ENCODE assay signal across 16 cellular contexts in genomic region chr9:111514967-111515366, GRCh38. TPM values are rescaled to one million over a fixed set of nuclear protein-coding genes. Genes with fewer than 3 reads are reported as not detected.
DNase-seq lines count a peak whose midpoint lies in the region; ATAC-seq, FAIRE-seq and TF ChIP-seq lines count a peak whose summit lies in the region.
"Had no signal": no experiment of that assay in that cellular context is flagged by ENCODE, and none has a peak within 500 bp of the region (broad histone marks: within the 10 kb centered on the region; RNA-seq: fewer than 3 reads in every experiment).

No MANE protein-coding gene starts in this region.

- H3K36me3 ChIP-seq in RWPE2 (ENCODE audit: low read depth): no peaks in the 10 kb centered on the region
- H3K36me3 ChIP-seq in HepG2 (replicated peaks in 1 of 2; ENCODE audit: control insufficient read depth in 1 of 2, insufficient read depth in 2 of 2, low read length in 2 of 2): no peaks in the 10 kb centered on the region
- H3K36me3 ChIP-seq: BLaER1 treated with 17β-estradiol and CSF1 and Interleukin-3, amounts not matched to agents 10 nM and 100 nM had no signal

- no peak for TF ChIP-seq CTCF in RWPE2 (IDR thresholded peaks at IDR 0.05; ENCODE audit: poor library complexity, severe bottlenecking)
- TF ChIP-seq CTCF in HepG2 (CRISPR knock-in tag; IDR thresholded peaks at IDR 0.05): no peak

- no peak for FAIRE-seq in HepG2 (lab: Jason Lieb, UNC)
- FAIRE-seq: GM18507, H54 had no signal

- no peak for DNase-seq in activated T-cell treated with anti-CD3 and anti-CD28 coated beads, Interleukin-2, amount 50 U/mL, for 72 hours
- no peak for DNase-seq in activated T-cell treated with anti-CD3 and anti-CD28 coated beads for 4 hours
- DNase-seq in RWPE2 (ENCODE audit: low spot score): no peak
- DNase-seq in epithelial cell of prostate (ENCODE audit: low read depth, low spot score): no peak
- DNase-seq in HepG2 (ENCODE audit: low spot score): no peak
- DNase-seq in stimulated activated CD4-positive, alpha-beta T cell treated with anti-CD3 and anti-CD28 coated beads, Interleukin-4, amount 100 ng/mL, for 1 hour: no peak
- DNase-seq: ACHN; Calu3; CD4-positive, CD25-positive, alpha-beta regulatory T cell; DMS 273 treated with DMSO at 0.1 percent for 48 hours; IMR-90 had no signal

- TF ChIP-seq POLR2A in HepG2 (IDR thresholded peaks at IDR 0.05; ENCODE audit: insufficient read depth in 1 of 2, low read depth in 2 of 2, low read length in 2 of 2): no peak

- CTCF ChIA-PET in HepG2 (lab: Yijun Ruan, JAX; ENCODE audit: low intra/inter-chr PET ratio, low total read pairs): no interaction called here

- H4K20me1 ChIP-seq in HepG2 (ENCODE audit: insufficient read depth, low read length): no peaks in the 10 kb centered on the region
- H4K20me1 ChIP-seq: BLaER1 treated with 17β-estradiol and CSF1 and Interleukin-3, amounts not matched to agents 10 nM and 100 nM had no signal

- no peak overlapping the region for H2AFZ ChIP-seq in HepG2 (ENCODE audit: low read length)

- in situ Hi-C loops in HepG2 (cut with HindIII; ENCODE audit: extremely low pct_ligation_motif_present, low pct_unique_long_range_greater_than_20kb): no loop called here

- H3K4me3 ChIP-seq in RWPE2 (ENCODE audit: severe bottlenecking): no peak overlapping the region
- no peak overlapping the region for H3K4me3 ChIP-seq in HepG2 (replicated peaks in 1 of 3; ENCODE audit: insufficient read depth in 1 of 3, low read depth in 2 of 3, low read length in 3 of 3)
- H3K4me3 ChIP-seq: BLaER1 treated with 17β-estradiol and CSF1 and Interleukin-3, amounts not matched to agents 10 nM and 100 nM had no signal

- no peak for TF ChIP-seq RAD21 in HepG2 (CRISPR knock-in tag; IDR thresholded peaks at IDR 0.05)

- BruUV-seq in HepG2 (replicated peaks; lab: Mats Ljungman, UMichigan): no TSS peak

- H3K4me1 Mint-ChIP-seq in activated T-cell treated with anti-CD3 and anti-CD28 coated beads, Interleukin-2, amount 50 U/mL, for 72 hours (ENCODE audit: low read depth): peaks cover 9% of the 10 kb centered on the region
- H3K4me1 Mint-ChIP-seq: CD4-positive, CD25-positive, alpha-beta regulatory T cell had no signal

- no peak overlapping the region for H3K27ac Mint-ChIP-seq in activated T-cell treated with anti-CD3 and anti-CD28 coated beads, Interleukin-2, amount 50 U/mL, for 72 hours
- H3K27ac Mint-ChIP-seq: CD4-positive, CD25-positive, alpha-beta regulatory T cell had no signal

- peaks cover 0 to 1% of the 10 kb centered on the region in 2 donors for H3K36me3 Mint-ChIP-seq in activated T-cell treated with anti-CD3 and anti-CD28 coated beads, Interleukin-2, amount 50 U/mL, for 72 hours (ENCODE audit: insufficient read depth in 2 of 2)
- H3K36me3 Mint-ChIP-seq: CD4-positive, CD25-positive, alpha-beta regulatory T cell had no signal

- H3K27ac ChIP-seq in RWPE2 (ENCODE audit: poor library complexity, severe bottlenecking): no peak overlapping the region
- peak overlapping the region; percentile 44 for H3K27ac ChIP-seq in epithelial cell of prostate
- no peak overlapping the region for H3K27ac ChIP-seq in HepG2 (ENCODE audit: extremely low read length, insufficient read depth, low read length)
- H3K27ac ChIP-seq: BLaER1 treated with 17β-estradiol and CSF1 and Interleukin-3, amounts not matched to agents 10 nM and 100 nM; HL-60 had no signal

- no peak overlapping the region for H3K4me3 Mint-ChIP-seq in activated T-cell treated with anti-CD3 and anti-CD28 coated beads, Interleukin-2, amount 50 U/mL, for 72 hours
- H3K4me3 Mint-ChIP-seq: CD4-positive, CD25-positive, alpha-beta regulatory T cell had no signal

- no peaks in the 10 kb centered on the region for H3K79me2 ChIP-seq in HepG2 (ENCODE audit: insufficient read depth, low read length)

- H3K9me3 Mint-ChIP-seq in activated T-cell treated with anti-CD3 and anti-CD28 coated beads, Interleukin-2, amount 50 U/mL, for 72 hours: peaks cover 3 to 4% of the 10 kb centered on the region in 2 donors

- no peaks in the 10 kb centered on the region for H3K27me3 Mint-ChIP-seq in activated T-cell treated with anti-CD3 and anti-CD28 coated beads, Interleukin-2, amount 50 U/mL, for 72 hours (ENCODE audit: low read depth)

- no peak overlapping the region for H3K9ac ChIP-seq in HepG2 (ENCODE audit: insufficient read depth, low read depth, low read length)
- H3K9ac ChIP-seq: BLaER1 treated with 17β-estradiol and CSF1 and Interleukin-3, amounts not matched to agents 10 nM and 100 nM had no signal

- H3K4me1 ChIP-seq in RWPE2 (ENCODE audit: insufficient read depth, poor library complexity, severe bottlenecking) (no peaks in the 10 kb centered on the region), HepG2 (ENCODE audit: insufficient read depth, low read length) (peaks cover 21% of the 10 kb centered on the region)
- H3K4me1 ChIP-seq: BLaER1 treated with 17β-estradiol and CSF1 and Interleukin-3, amounts not matched to agents 10 nM and 100 nM had no signal

- POLR2A ChIA-PET in HepG2 (lab: Yijun Ruan, JAX): no interaction called here

- H3K4me2 ChIP-seq in HepG2 (ENCODE audit: low read depth, low read length): no peak overlapping the region
- H3K4me2 ChIP-seq: BLaER1 treated with 17β-estradiol and CSF1 and Interleukin-3, amounts not matched to agents 10 nM and 100 nM had no signal

- ATAC-seq in activated T-cell treated with anti-CD3 and anti-CD28 coated beads, Interleukin-2, amount 50 U/mL, for 72 hours (replicated peaks in 1 of 2): peak; percentile 59 to 72
- peak; percentile 54; the same call in 2 of the 3 replicates for ATAC-seq in RWPE2 (ENCODE audit: low read depth)
- ATAC-seq in HepG2: no peak
- no peak for ATAC-seq in GM18502 (IDR thresholded peaks at IDR 0.05; ENCODE audit: poor library complexity, unreplicated experiment)

- TF ChIP-seq EP300 in HepG2 (IDR thresholded peaks at IDR 0.05; ENCODE audit: low read depth in 2 of 2, low read length in 2 of 2) (no peak), HepG2 (CRISPR knock-in tag; IDR thresholded peaks at IDR 0.05; ENCODE audit: borderline replicate concordance) (no peak)

- intact Hi-C loops in HepG2 (cut with micrococcal nuclease; ENCODE audit: unreplicated experiment): no loop called here

- no peaks in the 10 kb centered on the region for H3K27me3 ChIP-seq in RWPE2 (ENCODE audit: insufficient read depth, poor library complexity, severe bottlenecking)
- H3K27me3 ChIP-seq in HepG2 (ENCODE audit: control insufficient read depth in 1 of 2, insufficient read depth in 2 of 2, low read length in 2 of 2): no peaks in the 10 kb centered on the region
- H3K27me3 ChIP-seq: BLaER1 treated with 17β-estradiol and CSF1 and Interleukin-3, amounts not matched to agents 10 nM and 100 nM had no signal

- H3K9me3 ChIP-seq in RWPE2 (ENCODE audit: severe bottlenecking) (peaks cover 2% of the 10 kb centered on the region), HepG2 (ENCODE audit: low read length) (no peaks in the 10 kb centered on the region)

RNA-seq across cellular contexts. Expression of gene ZNF483, which starts 10.0 kb away (rescaled TPM):
- total RNA-seq in activated T-cell treated with anti-CD3 and anti-CD28 coated beads, Interleukin-2, amount 50 U/mL, for 72 hours: 1 to 10 TPM; 2.0 to 3.4 TPM
- total RNA-seq in HepG2 (2016; rRNA removed; fragmentation: Illumina TruSeq; extraction: Trizol): 9.5 and 15.7 TPM in 2 replicates
- total RNA-seq in HepG2 (2016; cell fraction: cytosol; rRNA removed; fragmentation: Illumina TruSeq; extraction: Trizol; ENCODE audit: low read depth): 10.6 and 15.0 TPM in 2 replicates
- 7.7 and 14.2 TPM in 2 replicates for total RNA-seq in HepG2 (2016; cell fraction: insoluble cytoplasmic fraction; rRNA removed; fragmentation: Illumina TruSeq; extraction: Trizol)
- total RNA-seq in HepG2 (2016; cell fraction: membrane; rRNA removed; fragmentation: Illumina TruSeq; extraction: Trizol): 6.0 and 8.2 TPM in 2 replicates
- 9.4 and 10.0 TPM in 2 replicates for total RNA-seq in HepG2 (2016; cell fraction: nucleus; rRNA removed; fragmentation: Illumina TruSeq; extraction: Trizol)
- polyA plus RNA-seq in HepG2 (2011; rRNA removed): 1.4 and 2.0 TPM in 2 replicates
- polyA plus RNA-seq in HepG2 (2011; cell fraction: cytosol; rRNA removed): 0.50 and 0.87 TPM in 2 replicates
- 0.93 and 1.8 TPM in 2 replicates for polyA plus RNA-seq in HepG2 (2011; cell fraction: nucleus; rRNA removed)
- 1.2 and 1.3 TPM in 2 replicates for polyA plus RNA-seq in HepG2 (2012)
- polyA plus RNA-seq in HepG2 (2016; cell fraction: cytosol; fragmentation: Illumina TruSeq; extraction: Trizol; ENCODE audit: low read depth): 0.29 and 0.40 TPM in 2 replicates
- polyA plus RNA-seq in HepG2 (2016; cell fraction: insoluble cytoplasmic fraction; fragmentation: Illumina TruSeq; extraction: Trizol; ENCODE audit: low read depth): 0.85 and 1.6 TPM in 2 replicates
- 0.57 and 0.60 TPM in 2 replicates for polyA plus RNA-seq in HepG2 (2016; cell fraction: membrane; fragmentation: Illumina TruSeq; extraction: Trizol; ENCODE audit: low read depth)
- polyA plus RNA-seq in HepG2 (2016; cell fraction: nucleus; fragmentation: Illumina TruSeq; extraction: Trizol; ENCODE audit: insufficient read depth, low read depth): 1.8 and 2.5 TPM in 2 replicates
- polyA minus RNA-seq in HepG2 (2011; rRNA and poly(A)+ RNA removed; ENCODE audit: low replicate concordance): 6.2 TPM in 1 of 2 replicates, not detected in the other
- 3.0 and 3.3 TPM in 2 replicates for polyA minus RNA-seq in HepG2 (2011; cell fraction: cytosol; rRNA and poly(A)+ RNA removed)
- 13.4 and 23.1 TPM in 2 replicates for polyA minus RNA-seq in HepG2 (2011; cell fraction: nucleus; rRNA and poly(A)+ RNA removed)
- total RNA-seq: Calu3 had no signal

RNA-seq across cellular contexts. Expression of gene ECPAS, which starts 30.8 kb away (rescaled TPM):
- 100 to 1,000 TPM; 100 to 118 TPM for total RNA-seq in activated T-cell treated with anti-CD3 and anti-CD28 coated beads, Interleukin-2, amount 50 U/mL, for 72 hours
- 58.0 and 81.7 TPM in 2 replicates for total RNA-seq in HepG2 (2016; rRNA removed; fragmentation: Illumina TruSeq; extraction: Trizol)
- 16.5 and 19.4 TPM in 2 replicates for total RNA-seq in HepG2 (2016; cell fraction: cytosol; rRNA removed; fragmentation: Illumina TruSeq; extraction: Trizol; ENCODE audit: low read depth)
- total RNA-seq in HepG2 (2016; cell fraction: insoluble cytoplasmic fraction; rRNA removed; fragmentation: Illumina TruSeq; extraction: Trizol): 61.7 and 85.2 TPM in 2 replicates
- total RNA-seq in HepG2 (2016; cell fraction: membrane; rRNA removed; fragmentation: Illumina TruSeq; extraction: Trizol): 25.2 and 25.7 TPM in 2 replicates
- 62.2 and 69.4 TPM in 2 replicates for total RNA-seq in HepG2 (2016; cell fraction: nucleus; rRNA removed; fragmentation: Illumina TruSeq; extraction: Trizol)
- polyA plus RNA-seq in HepG2 (2011; rRNA removed): 35.3 and 37.3 TPM in 2 replicates
- 14.0 and 19.7 TPM in 2 replicates for polyA plus RNA-seq in HepG2 (2011; cell fraction: cytosol; rRNA removed)
- polyA plus RNA-seq in HepG2 (2011; cell fraction: nucleus; rRNA removed): 50.5 and 56.3 TPM in 2 replicates
- polyA plus RNA-seq in HepG2 (2012): 43.2 and 54.3 TPM in 2 replicates
- 2.2 and 2.5 TPM in 2 replicates for polyA plus RNA-seq in HepG2 (2016; cell fraction: cytosol; fragmentation: Illumina TruSeq; extraction: Trizol; ENCODE audit: low read depth)
- 45.7 and 50.1 TPM in 2 replicates for polyA plus RNA-seq in HepG2 (2016; cell fraction: insoluble cytoplasmic fraction; fragmentation: Illumina TruSeq; extraction: Trizol; ENCODE audit: low read depth)
- 6.0 and 8.2 TPM in 2 replicates for polyA plus RNA-seq in HepG2 (2016; cell fraction: membrane; fragmentation: Illumina TruSeq; extraction: Trizol; ENCODE audit: low read depth)
- polyA plus RNA-seq in HepG2 (2016; cell fraction: nucleus; fragmentation: Illumina TruSeq; extraction: Trizol; ENCODE audit: insufficient read depth, low read depth): 45.4 and 52.1 TPM in 2 replicates
- polyA minus RNA-seq in HepG2 (2011; rRNA and poly(A)+ RNA removed; ENCODE audit: low replicate concordance): 61.8 and 69.9 TPM in 2 replicates
- polyA minus RNA-seq in HepG2 (2011; cell fraction: cytosol; rRNA and poly(A)+ RNA removed): 69.1 and 80.5 TPM in 2 replicates
- 141 and 183 TPM in 2 replicates for polyA minus RNA-seq in HepG2 (2011; cell fraction: nucleus; rRNA and poly(A)+ RNA removed)

Comparison
In these comparisons a context has a peak if more than half of its experiments do, and no peak if none do; other contexts are left out.
1. ATAC-seq: peak in activated T-cell treated with anti-CD3 and anti-CD28 coated beads, Interleukin-2, amount 50 U/mL, for 72 hours (2 of 2) and RWPE2 (single experiment); none in HepG2 (single experiment) and GM18502 (single experiment).